ENCODE assay signal across 1 cellular context in genomic region chr11:77127969-77128691, GRCh38.
TF ChIP-seq lines count a peak whose summit lies in the region.

Gene MYO7A, plus strand, starts transcription at chr11:77128246. Its CDS starts 2,389 bp downstream, at chr11:77130635.

TF ChIP-seq in HepG2, 621 proteins besides CTCF, POLR2A, EP300 and RAD21 (continued from another document and continues in another):
- TF ChIP-seq ZNF597 (CRISPR knock-in tag; IDR thresholded peaks at IDR 0.05) (no peak), ZNF501 (CRISPR knock-in tag; IDR thresholded peaks at IDR 0.05) (0 out of 2 replicates have a peak, but pooled peaks have one; percentile 14), ZNF136 (CRISPR knock-in tag; IDR thresholded peaks at IDR 0.05; ENCODE audit: low read depth) (0 out of 2 replicates have a peak, but pooled peaks have one; percentile 8), ZBTB38 (CRISPR knock-in tag; IDR thresholded peaks at IDR 0.05) (no peak; the same call in 1 of the 2 replicates), SETDB1 (CRISPR knock-in tag; IDR thresholded peaks at IDR 0.05; ENCODE audit: borderline replicate concordance) (no peak), HOXA3 (CRISPR knock-in tag; IDR thresholded peaks at IDR 0.05) (peak; percentile 52; the same call in 1 of the 2 replicates), ZNF678 (CRISPR knock-in tag; IDR thresholded peaks at IDR 0.05) (no peak), ZSCAN9 (CRISPR knock-in tag; IDR thresholded peaks at IDR 0.05; ENCODE audit: borderline replicate concordance) (no peak; the same call in 1 of the 2 replicates), FOXA1 (IDR thresholded peaks at IDR 0.05) (no peak), FOXA1 (CRISPR knock-in tag; IDR thresholded peaks at IDR 0.05) (no peak), ZBTB43 (CRISPR knock-in tag; conservative IDR thresholded peaks at IDR 0.05) (no peak), TERF1 (CRISPR knock-in tag; IDR thresholded peaks at IDR 0.05) (no peak), IRX3 (CRISPR knock-in tag; IDR thresholded peaks at IDR 0.05; ENCODE audit: borderline replicate concordance, low read depth) (no peak), PATZ1 (CRISPR knock-in tag; IDR thresholded peaks at IDR 0.05) (peak; percentile 91), AGO1 (IDR thresholded peaks at IDR 0.05; ENCODE audit: low read depth, low read length, poor library complexity, severe bottlenecking) (no peak), ZNF121 (CRISPR knock-in tag; IDR thresholded peaks at IDR 0.05) (no peak), RFX5 (IDR thresholded peaks at IDR 0.05; ENCODE audit: low read depth, low read length) (no peak), PRDM10 (CRISPR knock-in tag; IDR thresholded peaks at IDR 0.05; ENCODE audit: low read depth) (no peak), ZBTB7A (CRISPR knock-in tag; IDR thresholded peaks at IDR 0.05) (no peak; the same call in 1 of the 2 replicates), ISL2 (CRISPR knock-in tag; IDR thresholded peaks at IDR 0.05) (0 out of 2 replicates have a peak, but pooled peaks have one; percentile 38), ZHX2 (IDR thresholded peaks at IDR 0.05; ENCODE audit: low read depth) (no peak), ZHX2 (CRISPR knock-in tag; IDR thresholded peaks at IDR 0.05; ENCODE audit: borderline replicate concordance) (no peak), ZIK1 (CRISPR knock-in tag; IDR thresholded peaks at IDR 0.05; ENCODE audit: borderline replicate concordance, low read depth) (no peak), ZFY (CRISPR knock-in tag; IDR thresholded peaks at IDR 0.05) (peak; percentile 33; the same call in 1 of the 2 replicates), E2F1 (CRISPR knock-in tag; IDR thresholded peaks at IDR 0.05) (no peak), ARHGAP35 (CRISPR knock-in tag; IDR thresholded peaks at IDR 0.05; ENCODE audit: borderline replicate concordance) (peak; percentile 44; the same call in 1 of the 2 replicates), SAFB2 (CRISPR knock-in tag; IDR thresholded peaks at IDR 0.05; ENCODE audit: borderline replicate concordance, low read depth) (no peak; the same call in 1 of the 2 replicates), ZNF24 (IDR thresholded peaks at IDR 0.05) (no peak), TBX2 (CRISPR knock-in tag; IDR thresholded peaks at IDR 0.05; ENCODE audit: borderline replicate concordance) (peak; percentile 81), ZNF747 (CRISPR knock-in tag; IDR thresholded peaks at IDR 0.05; ENCODE audit: borderline replicate concordance) (peak; percentile 74; the same call in 1 of the 2 replicates), HNF1B (CRISPR knock-in tag; IDR thresholded peaks at IDR 0.05) (peak; percentile 41; the same call in 1 of the 2 replicates), ETV5 (CRISPR knock-in tag; IDR thresholded peaks at IDR 0.05; ENCODE audit: borderline replicate concordance) (no peak; the same call in 1 of the 2 replicates), ZFP36L2 (CRISPR knock-in tag; IDR thresholded peaks at IDR 0.05) (no peak), PBX3 (CRISPR knock-in tag; IDR thresholded peaks at IDR 0.05; ENCODE audit: borderline replicate concordance) (no peak), LRRFIP1 (CRISPR knock-in tag; conservative IDR thresholded peaks at IDR 0.05) (no peak)
